ENCODE assay signal across 24 cellular contexts in the genomic region with DNA sequence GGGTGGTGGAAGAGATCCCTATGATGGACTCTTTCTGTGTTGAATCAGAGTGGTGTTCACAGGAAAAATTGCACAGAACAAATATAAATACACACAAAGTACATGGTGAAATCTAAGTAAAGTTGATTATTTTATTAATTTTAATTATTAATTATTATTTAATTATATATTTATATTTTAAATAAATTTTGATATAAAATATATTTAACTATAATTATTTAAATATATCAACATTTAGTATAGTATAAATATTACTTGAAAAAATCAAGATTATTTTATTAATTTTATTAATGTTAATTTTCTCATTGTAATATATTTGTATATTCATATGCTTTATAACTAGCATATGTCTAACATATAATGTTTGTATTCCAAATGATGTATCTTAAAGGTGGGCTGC. TPM values are rescaled to one million over a fixed set of nuclear protein-coding genes. Genes with fewer than 3 reads are reported as not detected.
"Had no signal": no experiment of that assay in that cellular context is flagged by ENCODE, and none has a peak within 500 bp of the region (broad histone marks: within the 10 kb centered on the region; RNA-seq: fewer than 3 reads in every experiment).

No MANE protein-coding gene starts in this region.

- H3K27ac ChIP-seq: SJCRH30 had no signal

- H3K9me3 ChIP-seq: MG63, SJCRH30 had no signal

- H3K4me3 ChIP-seq: MG63, SJCRH30 had no signal

- H3K36me3 ChIP-seq: MG63, SJCRH30 had no signal

- H3K27me3 ChIP-seq: MG63, SJCRH30 had no signal

- FAIRE-seq: HepG2 had no signal

- DNase-seq: IMR-90, Karpas-422, KG1, MG63, NCI-H1092, NCI-H1105 treated with DMSO at 0.1 percent for 48 hours, NCI-H1436, NCI-H187, NCI-H2029, NCI-H2081 treated with DMSO at 0.1 percent for 48 hours, NCI-H2171, NCI-H226, NCI-H446, NCI-H510A, NCI-H524 treated with DMSO at 0.1 percent for 48 hours, NCI-H69, NCI-H774, SHP77 treated with DMSO at 0.1 percent for 48 hours had no signal

- ATAC-seq: HepG2, Panc1, Right ventricle myocardium inferior, SK-N-SH treated with all-trans-retinoic acid at 6 μM for 48 hours had no signal

RNA-seq across cellular contexts. Expression of a gene that starts 11.3 kb away (rescaled TPM):
- total RNA-seq: RPMI7951 had no signal
